In genomic region chr2:37656512-37657423, GRCh38 we compare ENCODE assay signal across 9 cellular contexts.
A peak's percentile ranks its signal among the peaks of the same experiment; 100 is the strongest.
DNase-seq lines count a peak whose midpoint lies in the region; ATAC-seq lines count a peak whose summit lies in the region.
"Had no signal": no experiment of that assay in that cellular context is flagged by ENCODE, and none has a peak within 500 bp of the region (broad histone marks: within the 10 kb centered on the region; RNA-seq: fewer than 3 reads in every experiment).

No MANE protein-coding gene starts in this region.

- no peak overlapping the region for H3K27ac ChIP-seq in iPS DF 6.9 (ENCODE audit: low read length)

- no CpG with 5 or more reads among the region's 11 CpGs for WGBS in iPS DF 6.9 (ENCODE audit: insufficient coverage, insufficient read length)

- no peaks in the 10 kb centered on the region for H3K27me3 ChIP-seq in iPS DF 6.9 (ENCODE audit: control insufficient read depth, insufficient read depth, low read length)

- H3K36me3 ChIP-seq in iPS DF 6.9 (ENCODE audit: control insufficient read depth, insufficient read depth, low read length): no peaks in the 10 kb centered on the region

- H3K4me1 ChIP-seq in iPS DF 6.9 (ENCODE audit: control insufficient read depth, insufficient read depth, low read length): peaks cover 20% of the 10 kb centered on the region

- H3K4me3 ChIP-seq in iPS DF 6.9 (ENCODE audit: low read length): no peak overlapping the region
- H3K4me3 ChIP-seq: A549 had no signal

- DNase-seq in NCI-H510A treated with DMSO at 0.1 percent for 48 hours (lab: John Stamatoyannopoulos, UW) (peak; percentile 47), NCI-H510A (lab: John Stamatoyannopoulos, UW) (no peak), SW 1271 (lab: John Stamatoyannopoulos, UW) (peak; percentile 54 to 86), iPS DF 6.9 (ENCODE audit: low read depth, low spot score) (peak; percentile 87), GM19238 (ENCODE audit: insufficient read length, low spot score) (no peak)
- DNase-seq in stimulated activated naive CD8-positive, alpha-beta T cell treated with anti-CD3 and anti-CD28 coated beads, Interleukin-15, Interleukin-2, amounts not matched to agents 100 U/mL and 50 U/mL, for 24 hours: no peak
- no peak for DNase-seq in stimulated activated CD4-positive, alpha-beta T cell treated with anti-CD3 and anti-CD28 coated beads, Interleukin-4, amount 100 ng/mL, for 1 hour
- no peak for DNase-seq in stimulated activated CD4-positive, alpha-beta T cell treated with anti-CD3 and anti-CD28 coated beads, Interleukin-12 subunit alpha, Interleukin-12 subunit beta, amount 100 ng/mL, for 4 hours

- H3K9me3 ChIP-seq in iPS DF 6.9 (ENCODE audit: control insufficient read depth, insufficient read depth, low read length): no peaks in the 10 kb centered on the region
- H3K9me3 ChIP-seq: A549 had no signal

- peak; percentile 5 for ATAC-seq in stimulated activated naive CD8-positive, alpha-beta T cell treated with anti-CD3 and anti-CD28 coated beads, Interleukin-15, Interleukin-2, amounts not matched to agents 100 U/mL and 50 U/mL, for 24 hours
- ATAC-seq: A549 had no signal

Comparison
In these comparisons a context has a peak if more than half of its experiments do, and no peak if none do; other contexts are left out.
1. DNase-seq: peak in NCI-H510A treated with DMSO at 0.1 percent for 48 hours (single experiment), SW 1271 (2 of 2) and iPS DF 6.9 (single experiment); none in NCI-H510A (single experiment), stimulated activated naive CD8-positive, alpha-beta T cell treated with anti-CD3 and anti-CD28 coated beads, Interleukin-15, Interleukin-2, amounts not matched to agents 100 U/mL and 50 U/mL, for 24 hours (single experiment), stimulated activated CD4-positive, alpha-beta T cell treated with anti-CD3 and anti-CD28 coated beads, Interleukin-4, amount 100 ng/mL, for 1 hour (single experiment), stimulated activated CD4-positive, alpha-beta T cell treated with anti-CD3 and anti-CD28 coated beads, Interleukin-12 subunit alpha, Interleukin-12 subunit beta, amount 100 ng/mL, for 4 hours (single experiment) and GM19238 (single experiment).